In genomic region chr2:204180671-204181070, GRCh38 we compare ENCODE assay signal across 2 cellular contexts.
TF ChIP-seq lines count a peak whose summit lies in the region.

No MANE protein-coding gene starts in this region.

TF ChIP-seq in SK-N-SH treated with all-trans-retinoic acid at 6 μM for 48 hours, 23 proteins besides CTCF, POLR2A, EP300 and RAD21 (continued from another document):
- TF ChIP-seq PATZ1 (CRISPR knock-in tag; IDR thresholded peaks at IDR 0.05; ENCODE audit: borderline replicate concordance) (no peak), ESRRG (CRISPR knock-in tag; IDR thresholded peaks at IDR 0.05) (no peak)

TF ChIP-seq in WTC11, 78 proteins besides CTCF, POLR2A, EP300 and RAD21 (continued from another document):
- TF ChIP-seq ZMAT4 (CRISPR knock-in tag; IDR thresholded peaks at IDR 0.05) (no peak), CDX4 (CRISPR knock-in tag; IDR thresholded peaks at IDR 0.05; ENCODE audit: borderline replicate concordance) (no peak), SP1 (CRISPR knock-in tag; conservative IDR thresholded peaks at IDR 0.05) (no peak), TEAD1 (CRISPR knock-in tag; IDR thresholded peaks at IDR 0.05) (no peak), ATF1 (CRISPR knock-in tag; IDR thresholded peaks at IDR 0.05) (no peak), TP53 (CRISPR knock-in tag; IDR thresholded peaks at IDR 0.05) (no peak), SOX15 (CRISPR knock-in tag; IDR thresholded peaks at IDR 0.05) (no peak)
